23 cellular contexts compared by ENCODE assay signal in genomic region chr1:12372180-12372579, GRCh38.
"Had no signal": no experiment of that assay in that cellular context is flagged by ENCODE, and none has a peak within 500 bp of the region (broad histone marks: within the 10 kb centered on the region; RNA-seq: fewer than 3 reads in every experiment).

No MANE protein-coding gene starts in this region.

- H3K27ac Mint-ChIP-seq: activated B cell treated with CpG ODN at 0.5 μM for 24 hours; activated CD4-positive, alpha-beta T cell treated with anti-CD3 and anti-CD28 coated beads, Interleukin-2, amount 10 ng/mL, durations not matched to agents 7 days and 5 days; activated CD8-positive, alpha-beta T cell treated with anti-CD3 and anti-CD28 coated beads, Interleukin-2, amount 10 ng/mL, durations not matched to agents 7 days and 5 days; activated naive CD8-positive, alpha-beta T cell treated with anti-CD3 and anti-CD28 coated beads, Interleukin-2, amount 10 ng/mL, durations not matched to agents 7 days and 5 days; activated T-cell treated with anti-CD3 and anti-CD28 coated beads, Interleukin-2, amount 50 U/mL, for 24 hours had no signal

- H3K27ac ChIP-seq: adrenal gland, KMS-11 had no signal

- H3K4me3 Mint-ChIP-seq: activated B cell treated with CpG ODN at 0.5 μM for 24 hours; activated CD4-positive, alpha-beta T cell treated with anti-CD3 and anti-CD28 coated beads, Interleukin-2, amount 10 ng/mL, durations not matched to agents 7 days and 5 days; activated CD8-positive, alpha-beta T cell treated with anti-CD3 and anti-CD28 coated beads, Interleukin-2, amount 10 ng/mL, durations not matched to agents 7 days and 5 days; activated naive CD8-positive, alpha-beta T cell treated with anti-CD3 and anti-CD28 coated beads, Interleukin-2, amount 10 ng/mL, durations not matched to agents 7 days and 5 days; activated T-cell treated with anti-CD3 and anti-CD28 coated beads, Interleukin-2, amount 50 U/mL, for 24 hours had no signal

- ATAC-seq: activated CD8-positive, alpha-beta T cell treated with anti-CD3 and anti-CD28 coated beads, Interleukin-2, amount 10 ng/mL, durations not matched to agents 7 days and 5 days had no signal

- H3K9me3 ChIP-seq: adrenal gland, MG63 had no signal

- DNase-seq: activated B cell treated with CpG ODN at 0.5 μM for 24 hours; activated CD4-positive, alpha-beta T cell treated with anti-CD3 and anti-CD28 coated beads for 1 hour; activated CD4-positive, alpha-beta T cell treated with anti-CD3 and anti-CD28 coated beads, Interleukin-2, amount 10 ng/mL, durations not matched to agents 7 days and 5 days; activated CD8-positive, alpha-beta memory T cell treated with anti-CD3 and anti-CD28 coated beads, Interleukin-2, amount 50 U/mL, for 48 hours; activated CD8-positive, alpha-beta T cell treated with anti-CD3 and anti-CD28 coated beads, Interleukin-2, amount 10 ng/mL, durations not matched to agents 7 days and 5 days; activated gamma-delta T cell; activated naive CD4-positive, alpha-beta T cell treated with anti-CD3 and anti-CD28 coated beads, Interleukin-2, amount 50 U/mL, for 16 hours; activated naive CD8-positive, alpha-beta T cell treated with anti-CD3 and anti-CD28 coated beads, Interleukin-2, amount 10 ng/mL, durations not matched to agents 7 days and 5 days; activated T-cell treated with anti-CD3 and anti-CD28 coated beads, Interleukin-2, amount 50 U/mL, for 24 hours; adrenal gland; aorta; central memory CD4-positive, alpha-beta T cell; MG63; MV-4-11; NCI-H1092 treated with DMSO at 0.1 percent for 48 hours; NCI-H1436; NCI-H1694 treated with DMSO at 0.1 percent for 48 hours; NCI-H2029 treated with DMSO at 0.1 percent for 48 hours; NCI-H510A treated with DMSO at 0.1 percent for 48 hours; NCI-H69; SIG-M5; T1000 had no signal

- H3K27me3 Mint-ChIP-seq: activated B cell treated with CpG ODN at 0.5 μM for 24 hours; activated CD4-positive, alpha-beta T cell treated with anti-CD3 and anti-CD28 coated beads, Interleukin-2, amount 10 ng/mL, durations not matched to agents 7 days and 5 days; activated naive CD8-positive, alpha-beta T cell treated with anti-CD3 and anti-CD28 coated beads, Interleukin-2, amount 10 ng/mL, durations not matched to agents 7 days and 5 days; activated T-cell treated with anti-CD3 and anti-CD28 coated beads, Interleukin-2, amount 50 U/mL, for 24 hours had no signal

- H3K9me3 Mint-ChIP-seq: activated B cell treated with CpG ODN at 0.5 μM for 24 hours; activated CD4-positive, alpha-beta T cell treated with anti-CD3 and anti-CD28 coated beads, Interleukin-2, amount 10 ng/mL, durations not matched to agents 7 days and 5 days; activated naive CD8-positive, alpha-beta T cell treated with anti-CD3 and anti-CD28 coated beads, Interleukin-2, amount 10 ng/mL, durations not matched to agents 7 days and 5 days; activated T-cell treated with anti-CD3 and anti-CD28 coated beads, Interleukin-2, amount 50 U/mL, for 24 hours had no signal

- H3K27me3 ChIP-seq: adrenal gland, MG63 had no signal

- H3K4me1 Mint-ChIP-seq: activated B cell treated with CpG ODN at 0.5 μM for 24 hours had no signal

- H3K4me3 ChIP-seq: adrenal gland, MG63 had no signal
